8 cellular contexts compared by ENCODE assay signal in the genomic region with DNA sequence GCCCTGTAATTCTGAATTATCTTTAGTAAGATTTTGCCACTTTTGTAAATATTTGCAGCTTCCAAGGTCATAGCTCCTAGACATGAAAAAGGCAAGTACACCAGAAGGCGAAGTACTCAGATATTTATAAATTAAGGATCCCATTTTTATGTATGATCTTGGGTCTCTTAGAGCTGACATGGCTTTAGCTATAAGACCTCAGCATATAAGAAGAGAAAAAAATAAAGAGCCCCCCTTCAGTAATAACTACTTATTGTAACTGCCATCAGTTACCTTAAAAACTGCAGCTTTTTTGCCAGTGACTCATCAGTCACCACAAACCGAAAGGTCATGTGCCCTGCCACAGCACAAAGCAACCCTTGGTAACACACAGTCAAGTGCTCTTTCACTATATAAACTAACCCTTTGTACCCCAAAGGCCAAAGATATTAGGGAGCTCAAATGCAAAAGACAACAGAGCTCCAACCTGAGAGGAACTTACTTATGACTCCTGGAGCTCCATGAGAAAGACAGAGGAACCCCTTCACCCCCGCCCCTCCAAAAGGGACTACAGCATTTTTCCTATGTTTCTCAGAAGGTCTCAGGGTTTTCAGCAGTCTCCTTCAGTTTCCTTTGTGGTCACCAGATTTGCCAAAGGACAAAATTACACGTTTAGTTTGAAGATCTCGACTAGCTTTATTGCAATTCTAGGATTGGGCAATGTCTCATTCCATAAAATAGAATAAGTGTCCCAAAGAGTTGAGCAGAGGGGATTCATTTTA.
DNase-seq lines count a peak whose midpoint lies in the region; ATAC-seq and TF ChIP-seq lines count a peak whose summit lies in the region.

No MANE protein-coding gene starts in this region.

- CTCF ChIA-PET in activated CD4-positive, alpha-beta memory T cell treated with anti-CD3 and anti-CD28 coated beads for 36 hours (lab: Charles Lee): interaction anchor here (0.6 kb wide), 1 partner anchor 697 kb away, joined by 3 read pairs; no protein-coding TSS in a partner anchor

- DNase-seq in DND-41: peak; percentile 74
- peak; percentile 72 for DNase-seq in activated CD4-positive, alpha-beta memory T cell treated with anti-CD3 and anti-CD28 coated beads for 36 hours
- peak; percentile 51 to 57 (median 57) for DNase-seq in immature natural killer cell
- peak; percentile 57 to 59 for DNase-seq in stimulated activated naive CD8-positive, alpha-beta T cell treated with anti-CD3 and anti-CD28 coated beads, Interleukin-15, amount 100 ng/mL, for 72 hours
- no peak for DNase-seq in RKO (ENCODE audit: low spot score)
- no peak for DNase-seq in NCI-H2107 treated with DMSO at 0.1 percent for 48 hours (lab: John Stamatoyannopoulos, UW; ENCODE audit: unreplicated experiment)

- H3K27ac ChIP-seq in DND-41 (ENCODE audit: low read length) (peak overlapping the region; percentile 88), HUES6 (ENCODE audit: low read depth, low read length) (peak overlapping the region; percentile 10; the same call in 1 of the 2 replicates)

- TF ChIP-seq CTCF in DND-41 (IDR thresholded peaks at IDR 0.05; ENCODE audit: borderline replicate concordance, extremely low read depth, low read length, poor library complexity, severe bottlenecking): no peak

- peaks cover 14% of the 10 kb centered on the region for H3K4me1 Mint-ChIP-seq in activated CD4-positive, alpha-beta memory T cell treated with anti-CD3 and anti-CD28 coated beads for 36 hours (ENCODE audit: low read depth)
- H3K4me1 Mint-ChIP-seq in immature natural killer cell: peaks cover 18% of the 10 kb centered on the region in 2 donors
- peaks cover 31% of the 10 kb centered on the region for H3K4me1 Mint-ChIP-seq in stimulated activated naive CD8-positive, alpha-beta T cell treated with anti-CD3 and anti-CD28 coated beads, Interleukin-15, amount 100 ng/mL, for 72 hours

- peaks cover 1% of the 10 kb centered on the region for H3K36me3 Mint-ChIP-seq in activated CD4-positive, alpha-beta memory T cell treated with anti-CD3 and anti-CD28 coated beads for 36 hours
- H3K36me3 Mint-ChIP-seq in immature natural killer cell: no peaks in the 10 kb centered on the region

- H3K4me3 Mint-ChIP-seq in activated CD4-positive, alpha-beta memory T cell treated with anti-CD3 and anti-CD28 coated beads for 36 hours: no peak overlapping the region
- peak overlapping the region; percentile 16 to 46 (median 39) for H3K4me3 Mint-ChIP-seq in immature natural killer cell
- H3K4me3 Mint-ChIP-seq in stimulated activated naive CD8-positive, alpha-beta T cell treated with anti-CD3 and anti-CD28 coated beads, Interleukin-15, amount 100 ng/mL, for 72 hours: peak overlapping the region; percentile 10 to 39

- H3K4me3 ChIP-seq in DND-41 (ENCODE audit: low read depth in 1 of 2, low read length in 2 of 2) (no peak overlapping the region), HUES6 (ENCODE audit: low read depth, low read length) (no peak overlapping the region)

- H3K27me3 ChIP-seq in DND-41 (ENCODE audit: insufficient read depth, low read length, poor library complexity) (no peaks in the 10 kb centered on the region), HUES6 (ENCODE audit: control insufficient read depth, insufficient read depth, low read length) (no peaks in the 10 kb centered on the region)

- H3K4me1 ChIP-seq in DND-41 (ENCODE audit: insufficient read depth, low read length) (peaks cover 47% of the 10 kb centered on the region), HUES6 (ENCODE audit: control insufficient read depth, insufficient read depth, low read length) (peaks cover 36% of the 10 kb centered on the region)

- H3K9ac ChIP-seq in DND-41 (ENCODE audit: low read depth, low read length) (peak overlapping the region; percentile 48), HUES6 (ENCODE audit: low read length) (peak overlapping the region; percentile 0)

- ATAC-seq in DND-41 (ENCODE audit: insufficient read depth, low read depth) (peak; percentile 97), GM21576 (IDR thresholded peaks at IDR 0.05; ENCODE audit: unreplicated experiment) (peak; percentile 94)
- peak; percentile 99 for ATAC-seq in stimulated activated naive CD8-positive, alpha-beta T cell treated with anti-CD3 and anti-CD28 coated beads, Interleukin-15, amount 100 ng/mL, for 72 hours

- no peaks in the 10 kb centered on the region for H3K27me3 Mint-ChIP-seq in activated CD4-positive, alpha-beta memory T cell treated with anti-CD3 and anti-CD28 coated beads for 36 hours
- H3K27me3 Mint-ChIP-seq in immature natural killer cell (ENCODE audit: low read depth in 3 of 3): no peaks in the 10 kb centered on the region
- no peaks in the 10 kb centered on the region for H3K27me3 Mint-ChIP-seq in stimulated activated naive CD8-positive, alpha-beta T cell treated with anti-CD3 and anti-CD28 coated beads, Interleukin-15, amount 100 ng/mL, for 72 hours

- H3K4me2 ChIP-seq in DND-41 (ENCODE audit: insufficient read depth, low read length): peak overlapping the region; percentile 47

- H3K36me3 ChIP-seq in DND-41 (ENCODE audit: insufficient read depth, low read length): no peaks in the 10 kb centered on the region
- no peaks in the 10 kb centered on the region for H3K36me3 ChIP-seq in HUES6 (ENCODE audit: control insufficient read depth, insufficient read depth, low read length)

- intact Hi-C loops in activated CD4-positive, alpha-beta memory T cell treated with anti-CD3 and anti-CD28 coated beads for 36 hours (cut with micrococcal nuclease): loop anchor here (1.0 kb wide), 1 partner anchor 33 kb away; no protein-coding TSS in a partner anchor

- no peaks in the 10 kb centered on the region for H4K20me1 ChIP-seq in DND-41 (ENCODE audit: insufficient read depth, low read length)

- H3K9me3 Mint-ChIP-seq in activated CD4-positive, alpha-beta memory T cell treated with anti-CD3 and anti-CD28 coated beads for 36 hours: no peaks in the 10 kb centered on the region
- H3K9me3 Mint-ChIP-seq in immature natural killer cell: no peaks in the 10 kb centered on the region
- H3K9me3 Mint-ChIP-seq in stimulated activated naive CD8-positive, alpha-beta T cell treated with anti-CD3 and anti-CD28 coated beads, Interleukin-15, amount 100 ng/mL, for 72 hours: peaks cover 0 to 3% of the 10 kb centered on the region in 2 donors

- H3K9me3 ChIP-seq in DND-41 (ENCODE audit: insufficient read depth, low read length, severe bottlenecking): no peaks in the 10 kb centered on the region
- H3K9me3 ChIP-seq in HUES6 (ENCODE audit: control insufficient read depth, insufficient read depth, low read depth, low read length): no peaks in the 10 kb centered on the region

- no peaks in the 10 kb centered on the region for H3K79me2 ChIP-seq in DND-41 (ENCODE audit: insufficient read depth, low read length)

- peak overlapping the region; percentile 46 for H2AFZ ChIP-seq in DND-41 (ENCODE audit: low read depth, low read length)

- POLR2A ChIA-PET in activated CD4-positive, alpha-beta memory T cell treated with anti-CD3 and anti-CD28 coated beads for 36 hours (lab: Charles Lee): interaction anchor here (0.8 to 0.9 kb wide), 2 partner anchors 117 to 232 kb away, joined by 3 read pairs; no protein-coding TSS in a partner anchor

- H3K27ac Mint-ChIP-seq in activated CD4-positive, alpha-beta memory T cell treated with anti-CD3 and anti-CD28 coated beads for 36 hours: peak overlapping the region; percentile 38
- peak overlapping the region; percentile 13 to 86 (median 66) for H3K27ac Mint-ChIP-seq in immature natural killer cell
- H3K27ac Mint-ChIP-seq in stimulated activated naive CD8-positive, alpha-beta T cell treated with anti-CD3 and anti-CD28 coated beads, Interleukin-15, amount 100 ng/mL, for 72 hours: peak overlapping the region; percentile 15 to 66

Comparison
In these comparisons a context has a peak if more than half of its experiments do, and no peak if none do; other contexts are left out.
1. DNase-seq: peak in DND-41 (single experiment), activated CD4-positive, alpha-beta memory T cell treated with anti-CD3 and anti-CD28 coated beads for 36 hours (single experiment), immature natural killer cell (3 of 3) and stimulated activated naive CD8-positive, alpha-beta T cell treated with anti-CD3 and anti-CD28 coated beads, Interleukin-15, amount 100 ng/mL, for 72 hours (2 of 2); none in RKO (single experiment) and NCI-H2107 treated with DMSO at 0.1 percent for 48 hours (single experiment).
2. Peak in every context shown above with its lines, with median percentiles within 50 percentile points of each other: ATAC-seq and H3K27ac Mint-ChIP-seq.